8 cellular contexts compared by ENCODE assay signal in genomic region chr17:8175795-8176196, GRCh38. TPM values are rescaled to one million over a fixed set of nuclear protein-coding genes. Genes with fewer than 3 reads are reported as not detected.
A peak's percentile ranks its signal among the peaks of the same experiment; 100 is the strongest.
DNase-seq lines count a peak whose midpoint lies in the region; ATAC-seq, FAIRE-seq and TF ChIP-seq lines count a peak whose summit lies in the region.

No MANE protein-coding gene starts in this region.

- no TSS peak for BruUV-seq in GM12878 (replicated peaks; lab: Mats Ljungman, UMichigan)

- peak overlapping the region; percentile 78 for H3K4me3 ChIP-seq in GM12865 (ENCODE audit: low read depth, low read length)
- H3K4me3 ChIP-seq in GM12878: peak overlapping the region; percentile 93
- H3K4me3 ChIP-seq in thoracic aorta: peak overlapping the region; percentile 80

- ATAC-seq in GM12878 (peak; percentile 5), left colon (peak; percentile 7), thoracic aorta (ENCODE audit: insufficient number of reproducible peaks, low FRiP score, low read depth) (no peak), GM18868 (IDR thresholded peaks at IDR 0.05; ENCODE audit: unreplicated experiment) (no peak), GM21390 (IDR thresholded peaks at IDR 0.05; ENCODE audit: unreplicated experiment) (no peak)

- H3K36me3 ChIP-seq in GM12878 (ENCODE audit: control insufficient read depth in 2 of 2, insufficient read depth in 2 of 2, low read length in 1 of 2) (no peaks in the 10 kb centered on the region), thoracic aorta (no peaks in the 10 kb centered on the region)

- no peaks in the 10 kb centered on the region for H4K20me1 ChIP-seq in GM12878 (ENCODE audit: control insufficient read depth, insufficient read depth)

- peak overlapping the region; percentile 94 to 96 (median 95) for H3K27ac Mint-ChIP-seq in IgD-negative memory B cell

- peak overlapping the region; percentile 61 for H3K27ac ChIP-seq in GM12878 (ENCODE audit: control insufficient read depth, insufficient read depth)
- peak overlapping the region; percentile 57 to 77 for H3K27ac ChIP-seq in thoracic aorta

- no peaks in the 10 kb centered on the region for H3K9me3 Mint-ChIP-seq in IgD-negative memory B cell

- H3K4me2 ChIP-seq in GM12878 (ENCODE audit: control insufficient read depth, insufficient read depth): peak overlapping the region; percentile 70

- no peak for TF ChIP-seq CTCF in GM12865 (IDR thresholded peaks at IDR 0.05; ENCODE audit: insufficient read depth, low read depth, low read length, missing control alignments)
- no peak for TF ChIP-seq CTCF in GM12878 (IDR thresholded peaks at IDR 0.05 in 2 of 3, conservative IDR thresholded peaks at IDR 0.05 in 1 of 3; ENCODE audit: control insufficient read depth in 2 of 3, extremely low read depth in 1 of 3, insufficient read depth in 1 of 3, low read depth in 3 of 3, low read length in 3 of 3)
- TF ChIP-seq CTCF in thoracic aorta (IDR thresholded peaks at IDR 0.05): no peak

- TF ChIP-seq EP300 in GM12878 (IDR thresholded peaks at IDR 0.05; ENCODE audit: borderline replicate concordance in 1 of 2, control insufficient read depth in 1 of 2, low read depth in 2 of 2, low read length in 2 of 2): no peak

- CTCF ChIA-PET in GM12878 (lab: Yijun Ruan, JAX): interaction anchor here (0.6 to 1.7 kb wide), 3 partner anchors 12 to 84 kb away, joined by 3 to 4 read pairs (median 3); no protein-coding TSS in a partner anchor

- H3K4me1 ChIP-seq in GM12878 (ENCODE audit: control insufficient read depth, insufficient read depth, low read length): peaks cover 14% of the 10 kb centered on the region
- peaks cover 19 to 27% of the 10 kb centered on the region in 2 donors for H3K4me1 ChIP-seq in thoracic aorta (ENCODE audit: control insufficient read depth in 1 of 2, low read depth in 2 of 2)

- H3K4me3 Mint-ChIP-seq in IgD-negative memory B cell: peak overlapping the region; percentile 87 to 99 (median 94)

- no peak for FAIRE-seq in GM12878 (lab: Jason Lieb, UNC)

- peak overlapping the region; percentile 83 for H2AFZ ChIP-seq in GM12878 (ENCODE audit: control insufficient read depth, low read depth, low read length)

- no peak for TF ChIP-seq POLR2A in GM12878 (IDR thresholded peaks at IDR 0.05; ENCODE audit: low read depth, low read length)

- peaks cover 24 to 32% (median 30%) of the 10 kb centered on the region in 3 donors for H3K4me1 Mint-ChIP-seq in IgD-negative memory B cell

- in situ Hi-C loops in GM12878 (cut with MboI): no loop called here

- H3K27me3 ChIP-seq in GM12878 (replicated peaks in 1 of 2; ENCODE audit: control insufficient read depth in 2 of 2, insufficient read depth in 2 of 2, low read length in 1 of 2): no peaks in the 10 kb centered on the region
- no peaks in the 10 kb centered on the region for H3K27me3 ChIP-seq in thoracic aorta (replicated peaks; ENCODE audit: insufficient read depth)

- intact Hi-C loops in GM12878 (cut with micrococcal nuclease; ENCODE audit: unreplicated experiment) (no loop called here), left colon (cut with DNase I, micrococcal nuclease) (no loop called here)

- no peak for TF ChIP-seq RAD21 in GM12878 (IDR thresholded peaks at IDR 0.05; ENCODE audit: insufficient read depth, low read depth, low read length)

- H3K36me3 Mint-ChIP-seq in IgD-negative memory B cell: no peaks in the 10 kb centered on the region

- H3K9ac ChIP-seq in GM12878 (ENCODE audit: control insufficient read depth, insufficient read depth, low read length): peak overlapping the region; percentile 67

- 0% methylated on average over 11 of the region's 11 CpGs for WGBS in GM12878 (ENCODE audit: insufficient coverage, insufficient replicate concordance, low lambda C conversion rate, missing lambda C conversion rate)

- H3K9me3 ChIP-seq in GM12878 (replicated peaks; ENCODE audit: control insufficient read depth, insufficient read depth, low read length) (no peaks in the 10 kb centered on the region), thoracic aorta (no peaks in the 10 kb centered on the region)

- H3K79me2 ChIP-seq in GM12878 (ENCODE audit: control insufficient read depth, insufficient read depth, low read length): peaks cover 3% of the 10 kb centered on the region; the same call in 1 of the 2 replicates

- POLR2A ChIA-PET in GM12878 (lab: Charles Lee): interaction anchor here (0.6 to 2.8 kb wide), 6 partner anchors 11 to 1830 kb away, joined by 3 to 26 read pairs (median 4); no protein-coding TSS in a partner anchor

- RAD21 ChIA-PET in GM12878 (lab: Charles Lee; ENCODE audit: unreplicated experiment): interaction anchor here (1.0 to 2.5 kb wide), 2 partner anchors 10 to 12 kb away, joined by 5 to 13 read pairs; no protein-coding TSS in a partner anchor

- SMC1A ChIA-PET in GM12878 (lab: Charles Lee; ENCODE audit: uncharacterized antibody, unreplicated experiment): interaction anchor here (1.1 kb wide), 1 partner anchor 119 kb away, joined by 3 read pairs; the partner anchor contains the start of gene SLC25A35

- H3K27me3 Mint-ChIP-seq in IgD-negative memory B cell: no peaks in the 10 kb centered on the region

- peak; percentile 43 for DNase-seq in GM12865 (ENCODE audit: low read depth)
- DNase-seq in GM12878 (ENCODE audit: low read depth, low spot score): no peak
- DNase-seq in left colon: no peak
- no peak for DNase-seq in thoracic aorta (ENCODE audit: low spot score)
- DNase-seq in DMS 273 treated with DMSO at 0.1 percent for 48 hours (lab: John Stamatoyannopoulos, UW): no peak

RNA-seq across cellular contexts. Expression of gene TMEM107, which starts 0.4 kb away (rescaled TPM):
- polyA plus RNA-seq in IgD-negative memory B cell (35.2 TPM), GM12878 (2011; rRNA removed) (32.9 and 33.7 TPM in 2 replicates), GM12878 (2014; fragmentation: Illumina TruSeq; extraction: Trizol) (7.5 and 7.9 TPM in 2 replicates), GM12878 (2014; fragmentation: Nextera tagmentation; extraction: Ambion mirVana) (10 to 100 TPM; 20.8 to 27.0 TPM), GM12878 (2014; rRNA removed) (13.0 and 15.7 TPM in 2 replicates), GM12878 (2016; fragmentation: Nextera tagmentation; extraction: Ambion mirVana) (10 to 100 TPM; 22.5 to 23.3 TPM)
- 31.8 and 36.0 TPM in 2 replicates for total RNA-seq in GM12878 (2013; cell fraction: nucleolus; rRNA removed)
- total RNA-seq in GM12878 (2014; rRNA removed) (38.7 and 47.6 TPM in 2 replicates), GM12878 (2014; rRNA removed; fragmentation: Illumina TruSeq; extraction: Trizol) (23.7 and 24.9 TPM in 2 replicates), GM12878 (2021) (18.6 and 20.0 TPM in 2 replicates), left colon (10 to 100 TPM; 11.3 to 12.6 TPM), thoracic aorta (10 to 100 TPM in 1 of 2 donors, 1 to 10 TPM in 1; 8.4 to 32.1 TPM)
- 9.9 TPM for polyA plus RNA-seq in GM12878 (2011; ENCODE audit: low read depth)
- 40.2 and 40.3 TPM in 2 replicates for polyA plus RNA-seq in GM12878 (2011; cell fraction: cytosol; rRNA removed)
- 32.6 and 35.3 TPM in 2 replicates for polyA plus RNA-seq in GM12878 (2011; cell fraction: nucleus; rRNA removed)
- polyA plus RNA-seq in GM12878 (2012): 19.2 and 20.9 TPM in 2 replicates
- 132 and 195 TPM in 2 replicates for polyA minus RNA-seq in GM12878 (2011; rRNA and poly(A)+ RNA removed)
- polyA minus RNA-seq in GM12878 (2011; cell fraction: cytosol; rRNA and poly(A)+ RNA removed): 52.2 and 52.7 TPM in 2 replicates
- 146 and 159 TPM in 2 replicates for polyA minus RNA-seq in GM12878 (2011; cell fraction: nucleus; rRNA and poly(A)+ RNA removed)

RNA-seq across cellular contexts. Expression of gene VAMP2, which starts 13.0 kb away (rescaled TPM):
- polyA plus RNA-seq in IgD-negative memory B cell (83.7 TPM), GM12878 (2011; rRNA removed) (18.8 and 24.9 TPM in 2 replicates), GM12878 (2014; fragmentation: Illumina TruSeq; extraction: Trizol) (35.2 and 40.8 TPM in 2 replicates), GM12878 (2014; fragmentation: Nextera tagmentation; extraction: Ambion mirVana) (1 to 10 TPM; 3.0 to 6.3 TPM), GM12878 (2014; rRNA removed) (25.0 and 25.3 TPM in 2 replicates), GM12878 (2016; fragmentation: Nextera tagmentation; extraction: Ambion mirVana) (10 to 100 TPM; 25.0 to 28.0 TPM)
- 27.6 and 28.5 TPM in 2 replicates for total RNA-seq in GM12878 (2013; cell fraction: nucleolus; rRNA removed)
- total RNA-seq in GM12878 (2014; rRNA removed) (3.8 and 4.7 TPM in 2 replicates), GM12878 (2014; rRNA removed; fragmentation: Illumina TruSeq; extraction: Trizol) (6.1 and 6.4 TPM in 2 replicates), GM12878 (2021) (25.1 and 27.8 TPM in 2 replicates), left colon (10 to 100 TPM; 45.1 to 56.3 TPM), thoracic aorta (10 to 100 TPM; 36.0 to 50.3 TPM)
- 33.4 TPM for polyA plus RNA-seq in GM12878 (2011; ENCODE audit: low read depth)
- polyA plus RNA-seq in GM12878 (2011; cell fraction: cytosol; rRNA removed): 22.6 and 33.1 TPM in 2 replicates
- polyA plus RNA-seq in GM12878 (2011; cell fraction: nucleus; rRNA removed): 68.3 and 69.6 TPM in 2 replicates
- 45.8 and 62.7 TPM in 2 replicates for polyA plus RNA-seq in GM12878 (2012)
- polyA minus RNA-seq in GM12878 (2011; rRNA and poly(A)+ RNA removed): 7.0 and 9.0 TPM in 2 replicates
- 7.4 and 9.2 TPM in 2 replicates for polyA minus RNA-seq in GM12878 (2011; cell fraction: cytosol; rRNA and poly(A)+ RNA removed)
- 12.8 and 17.6 TPM in 2 replicates for polyA minus RNA-seq in GM12878 (2011; cell fraction: nucleus; rRNA and poly(A)+ RNA removed)

RNA-seq across cellular contexts. Expression of gene BORCS6, which starts 14.2 kb away (rescaled TPM):
- polyA plus RNA-seq in IgD-negative memory B cell: 30.0 TPM
- 4.8 and 5.9 TPM in 2 replicates for total RNA-seq in GM12878 (2013; cell fraction: nucleolus; rRNA removed)
- total RNA-seq in GM12878 (2014; rRNA removed): 11.1 and 14.1 TPM in 2 replicates
- total RNA-seq in GM12878 (2014; rRNA removed; fragmentation: Illumina TruSeq; extraction: Trizol): 3.4 and 4.0 TPM in 2 replicates
- total RNA-seq in GM12878 (2021): 10.8 and 11.5 TPM in 2 replicates
- polyA plus RNA-seq in GM12878 (2011; ENCODE audit: low read depth): 2.6 TPM
- polyA plus RNA-seq in GM12878 (2011; rRNA removed): 2.7 and 4.9 TPM in 2 replicates
- 7.7 and 11.1 TPM in 2 replicates for polyA plus RNA-seq in GM12878 (2011; cell fraction: cytosol; rRNA removed)
- 7.8 and 9.8 TPM in 2 replicates for polyA plus RNA-seq in GM12878 (2011; cell fraction: nucleus; rRNA removed)
- 7.3 and 8.5 TPM in 2 replicates for polyA plus RNA-seq in GM12878 (2012)
- 0.81 and 3.2 TPM in 2 replicates for polyA plus RNA-seq in GM12878 (2014; fragmentation: Illumina TruSeq; extraction: Trizol)
- under 1 TPM; 0.37 to 0.64 TPM for polyA plus RNA-seq in GM12878 (2014; fragmentation: Nextera tagmentation; extraction: Ambion mirVana)
- 8.6 and 9.1 TPM in 2 replicates for polyA plus RNA-seq in GM12878 (2014; rRNA removed)
- polyA plus RNA-seq in GM12878 (2016; fragmentation: Nextera tagmentation; extraction: Ambion mirVana): 10 to 100 TPM; 10.5 to 11.7 TPM
- 4.4 and 7.9 TPM in 2 replicates for polyA minus RNA-seq in GM12878 (2011; rRNA and poly(A)+ RNA removed)
- 3.1 and 5.6 TPM in 2 replicates for polyA minus RNA-seq in GM12878 (2011; cell fraction: cytosol; rRNA and poly(A)+ RNA removed)
- 5.7 and 7.9 TPM in 2 replicates for polyA minus RNA-seq in GM12878 (2011; cell fraction: nucleus; rRNA and poly(A)+ RNA removed)
- 10 to 100 TPM; 12.2 to 13.3 TPM for total RNA-seq in left colon
- total RNA-seq in thoracic aorta: 10 to 100 TPM; 11.9 to 13.8 TPM

RNA-seq across cellular contexts. Expression of gene PER1, which starts 23.6 kb away (rescaled TPM):
- polyA plus RNA-seq in IgD-negative memory B cell (12.6 TPM), GM12878 (2011; rRNA removed) (3.6 and 8.6 TPM in 2 replicates), GM12878 (2014; fragmentation: Illumina TruSeq; extraction: Trizol) (0.81 and 4.1 TPM in 2 replicates), GM12878 (2014; fragmentation: Nextera tagmentation; extraction: Ambion mirVana) (under 1 TPM; 0.02 to 0.26 TPM), GM12878 (2014; rRNA removed) (8.6 and 12.4 TPM in 2 replicates), GM12878 (2016; fragmentation: Nextera tagmentation; extraction: Ambion mirVana) (1 to 10 TPM; 5.3 to 6.7 TPM)
- 64.5 and 73.5 TPM in 2 replicates for total RNA-seq in GM12878 (2013; cell fraction: nucleolus; rRNA removed)
- total RNA-seq in GM12878 (2014; rRNA removed) (4.9 and 5.5 TPM in 2 replicates), GM12878 (2014; rRNA removed; fragmentation: Illumina TruSeq; extraction: Trizol) (1.9 and 2.2 TPM in 2 replicates), GM12878 (2021) (19.9 and 25.1 TPM in 2 replicates), left colon (100 to 1,000 TPM in 1 of 2 donors, 10 to 100 TPM in 1; 35.0 to 113 TPM), thoracic aorta (100 to 1,000 TPM; 175 to 292 TPM)
- polyA plus RNA-seq in GM12878 (2011; ENCODE audit: low read depth): 22.0 TPM
- polyA plus RNA-seq in GM12878 (2011; cell fraction: cytosol; rRNA removed): 9.8 and 13.3 TPM in 2 replicates
- polyA plus RNA-seq in GM12878 (2011; cell fraction: nucleus; rRNA removed): 98.4 and 119 TPM in 2 replicates
- polyA plus RNA-seq in GM12878 (2012): 25.3 and 40.9 TPM in 2 replicates
- polyA minus RNA-seq in GM12878 (2011; rRNA and poly(A)+ RNA removed): 12.9 and 25.3 TPM in 2 replicates
- 13.7 and 18.7 TPM in 2 replicates for polyA minus RNA-seq in GM12878 (2011; cell fraction: cytosol; rRNA and poly(A)+ RNA removed)
- 39.8 and 46.7 TPM in 2 replicates for polyA minus RNA-seq in GM12878 (2011; cell fraction: nucleus; rRNA and poly(A)+ RNA removed)

RNA-seq across cellular contexts. Expression of gene AURKB, which starts 34.6 kb away (rescaled TPM):
- polyA plus RNA-seq in IgD-negative memory B cell (0.34 TPM), GM12878 (2011; rRNA removed) (24.7 and 52.7 TPM in 2 replicates), GM12878 (2014; fragmentation: Illumina TruSeq; extraction: Trizol) (89.9 and 149 TPM in 2 replicates), GM12878 (2014; fragmentation: Nextera tagmentation; extraction: Ambion mirVana) (100 to 1,000 TPM; 107 to 121 TPM), GM12878 (2014; rRNA removed) (81.5 and 106 TPM in 2 replicates), GM12878 (2016; fragmentation: Nextera tagmentation; extraction: Ambion mirVana) (100 to 1,000 TPM; 187 to 209 TPM)
- 53.6 and 56.5 TPM in 2 replicates for total RNA-seq in GM12878 (2013; cell fraction: nucleolus; rRNA removed)
- total RNA-seq in GM12878 (2014; rRNA removed) (125 and 134 TPM in 2 replicates), GM12878 (2014; rRNA removed; fragmentation: Illumina TruSeq; extraction: Trizol) (101 and 109 TPM in 2 replicates), GM12878 (2021) (140 and 141 TPM in 2 replicates), left colon (10 to 100 TPM in 1 of 2 donors, 1 to 10 TPM in 1; 6.4 to 22.4 TPM), thoracic aorta (1 to 10 TPM in 1 of 2 donors, not detected in 1; 1.6 TPM)
- 54.5 TPM for polyA plus RNA-seq in GM12878 (2011; ENCODE audit: low read depth)
- polyA plus RNA-seq in GM12878 (2011; cell fraction: cytosol; rRNA removed): 78.6 and 120 TPM in 2 replicates
- 223 and 238 TPM in 2 replicates for polyA plus RNA-seq in GM12878 (2011; cell fraction: nucleus; rRNA removed)
- 66.2 and 89.3 TPM in 2 replicates for polyA plus RNA-seq in GM12878 (2012)
- 42.4 and 65.7 TPM in 2 replicates for polyA minus RNA-seq in GM12878 (2011; rRNA and poly(A)+ RNA removed)
- 20.8 and 32.3 TPM in 2 replicates for polyA minus RNA-seq in GM12878 (2011; cell fraction: cytosol; rRNA and poly(A)+ RNA removed)
- 70.2 and 122 TPM in 2 replicates for polyA minus RNA-seq in GM12878 (2011; cell fraction: nucleus; rRNA and poly(A)+ RNA removed)

Comparison
In these comparisons a context has a peak if more than half of its experiments do, and no peak if none do; other contexts are left out.
1. ATAC-seq: peak in GM12878 (single experiment) and left colon (single experiment); none in thoracic aorta (single experiment), GM18868 (single experiment) and GM21390 (single experiment).
2. Peak in every context shown above with its lines, with median percentiles within 50 percentile points of each other: H3K4me3 ChIP-seq.